ENCODE assay signal across 15 cellular contexts in genomic region chr4:140829825-140830224, GRCh38.
DNase-seq lines count a peak whose midpoint lies in the region; ATAC-seq and TF ChIP-seq lines count a peak whose summit lies in the region.
"Had no signal": no experiment of that assay in that cellular context is flagged by ENCODE, and none has a peak within 500 bp of the region (broad histone marks: within the 10 kb centered on the region; RNA-seq: fewer than 3 reads in every experiment).

No MANE protein-coding gene starts in this region.

- H3K27ac ChIP-seq in smooth muscle cell (ENCODE audit: low read depth): no peak overlapping the region
- H3K27ac ChIP-seq: colonic mucosa, neural progenitor cell had no signal

- H3K9me3 ChIP-seq in smooth muscle cell (replicated peaks; ENCODE audit: low read depth): no peaks in the 10 kb centered on the region
- H3K9me3 ChIP-seq in mucosa of descending colon: no peaks in the 10 kb centered on the region
- H3K9me3 ChIP-seq: colonic mucosa, MG63 had no signal

- no peak for TF ChIP-seq CTCF in smooth muscle cell (IDR thresholded peaks at IDR 0.05; ENCODE audit: borderline replicate concordance, insufficient read depth, poor library complexity, severe bottlenecking)
- no peak for TF ChIP-seq CTCF in mucosa of descending colon (IDR thresholded peaks at IDR 0.05)

- H3K36me3 ChIP-seq in smooth muscle cell (ENCODE audit: low read depth): no peaks in the 10 kb centered on the region
- no peaks in the 10 kb centered on the region for H3K36me3 ChIP-seq in mucosa of descending colon (ENCODE audit: low read depth)
- H3K36me3 ChIP-seq: colonic mucosa, MG63, neural progenitor cell had no signal

- no peaks in the 10 kb centered on the region for H4K20me1 ChIP-seq in smooth muscle cell (ENCODE audit: low read depth)

- H3K4me1 ChIP-seq in smooth muscle cell (ENCODE audit: low read depth) (peaks cover 5% of the 10 kb centered on the region), mucosa of descending colon (ENCODE audit: low read depth) (no peaks in the 10 kb centered on the region)
- H3K4me1 ChIP-seq: colonic mucosa had no signal

- intact Hi-C loops in mucosa of descending colon (cut with DNase I, micrococcal nuclease): no loop called here

- no peak overlapping the region for H3K4me2 ChIP-seq in smooth muscle cell
- H3K4me2 ChIP-seq: neural progenitor cell had no signal

- H3F3A ChIP-seq in smooth muscle cell (ENCODE audit: low read depth): no peaks in the 10 kb centered on the region

- H3K9ac ChIP-seq in smooth muscle cell (ENCODE audit: low read depth): no peak overlapping the region
- H3K9ac ChIP-seq: neural progenitor cell had no signal

- H3K79me2 ChIP-seq in smooth muscle cell (ENCODE audit: low read depth): no peaks in the 10 kb centered on the region

- H3K27me3 ChIP-seq in smooth muscle cell (ENCODE audit: low read depth): no peaks in the 10 kb centered on the region
- H3K27me3 ChIP-seq: colonic mucosa, MG63, neural progenitor cell had no signal

- no peak overlapping the region for H3K4me3 ChIP-seq in smooth muscle cell
- H3K4me3 ChIP-seq in mucosa of descending colon: no peak overlapping the region
- H3K4me3 ChIP-seq: colonic mucosa, MG63, neural progenitor cell had no signal

- H2AFZ ChIP-seq in smooth muscle cell (ENCODE audit: low read depth): no peak overlapping the region
- H2AFZ ChIP-seq: neural progenitor cell had no signal

- DNase-seq in smooth muscle cell (lab: John Stamatoyannopoulos, UW; ENCODE audit: unreplicated experiment) (no peak), HPDE6-E6E7 (ENCODE audit: extremely low spot score) (no peak), mucosa of descending colon (no peak)
- DNase-seq in activated CD4-positive, alpha-beta T cell treated with anti-CD3 and anti-CD28 coated beads for 1 hour: no peak
- DNase-seq: activated CD4-positive, alpha-beta T cell treated with anti-CD3 and anti-CD28 coated beads, Interleukin-2, amount 50 U/mL, for 4 hours; colonic mucosa; MG63; NK-92 treated with Interleukin-12 subunit alpha and Interleukin-12 subunit beta, amount 100 ng/mL, for 24 hours had no signal

- ATAC-seq in GM18502 (IDR thresholded peaks at IDR 0.05; ENCODE audit: poor library complexity, unreplicated experiment) (peak; percentile 98), GM19468 (IDR thresholded peaks at IDR 0.05; ENCODE audit: extremely low read depth, unreplicated experiment) (peak; percentile 77), HG02885 (IDR thresholded peaks at IDR 0.05; ENCODE audit: poor library complexity, unreplicated experiment) (peak; percentile 96), HG03565 (IDR thresholded peaks at IDR 0.05; ENCODE audit: unreplicated experiment) (peak; percentile 83), mucosa of descending colon (no peak)
- ATAC-seq: activated naive CD4-positive, alpha-beta T cell treated with anti-CD3 and anti-CD28 coated beads, Interleukin-2, amount 50 U/mL, for 72 hours; HCT116 had no signal
